21 cellular contexts compared by ENCODE assay signal in the genomic region with DNA sequence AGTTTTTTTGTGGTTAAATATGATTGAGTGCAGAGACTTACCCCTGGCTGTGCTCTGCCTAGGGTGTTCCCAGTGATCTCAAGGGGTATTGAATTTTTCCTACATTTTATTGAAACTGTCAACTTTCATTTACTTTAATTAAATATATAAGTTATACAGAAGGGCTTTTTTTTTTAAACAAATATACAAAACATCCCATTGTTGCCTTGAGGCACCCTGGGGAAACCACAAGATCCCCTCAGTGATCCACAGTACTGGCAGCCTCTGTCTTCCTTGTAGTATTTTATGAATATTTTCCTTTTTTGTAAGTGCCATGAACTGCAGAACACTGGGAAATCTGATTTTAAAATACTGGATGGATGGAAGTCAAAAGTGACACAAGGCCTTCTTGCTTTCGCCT.
"Had no signal": no experiment of that assay in that cellular context is flagged by ENCODE, and none has a peak within 500 bp of the region (broad histone marks: within the 10 kb centered on the region; RNA-seq: fewer than 3 reads in every experiment).

No MANE protein-coding gene starts in this region.

- H3K27ac ChIP-seq: adrenal gland, ascending aorta, esophagus squamous epithelium, heart right ventricle, sigmoid colon, thoracic aorta had no signal

- DNase-seq: activated CD4-positive, alpha-beta T cell treated with anti-CD3 and anti-CD28 coated beads for 1 hour; activated CD4-positive, alpha-beta T cell treated with anti-CD3 and anti-CD28 coated beads, Interleukin-2, amount 50 U/mL, for 1 hour; activated CD8-positive, alpha-beta T cell treated with anti-CD3 and anti-CD28 coated beads, Interleukin-2, amount 10 ng/mL, durations not matched to agents 7 days and 5 days; activated gamma-delta T cell; adrenal gland; central memory CD4-positive, alpha-beta T cell; endodermal cell; esophagus squamous epithelium; heart right ventricle; naive B cell; occipital lobe; posterior cingulate gyrus; sigmoid colon; stimulated activated CD4-positive, alpha-beta T cell treated with anti-CD3 and anti-CD28 coated beads, Interleukin-15, amount 100 ng/mL, for 24 hours; stimulated activated naive B cell treated with anti-CD40 and anti-IgM and Interleukin-4, amounts not matched to agents 10 μg/mL and 1 μg/mL and 100 μg/mL, for 72 hours; T-helper 1 cell had no signal

- H3K27me3 ChIP-seq: adrenal gland, ascending aorta, heart right ventricle, sigmoid colon had no signal

- H3K9me3 ChIP-seq: adrenal gland, ascending aorta, esophagus squamous epithelium, heart right ventricle, sigmoid colon, thoracic aorta had no signal

- H3K4me3 ChIP-seq: adrenal gland, ascending aorta, esophagus squamous epithelium, heart right ventricle, lung, sigmoid colon, smooth muscle cell, thoracic aorta had no signal

- H3K36me3 ChIP-seq: adrenal gland, ascending aorta, esophagus squamous epithelium, heart right ventricle, sigmoid colon, thoracic aorta had no signal

- ATAC-seq: activated CD8-positive, alpha-beta T cell treated with anti-CD3 and anti-CD28 coated beads, Interleukin-2, amount 10 ng/mL, durations not matched to agents 7 days and 5 days; activated naive CD4-positive, alpha-beta T cell treated with anti-CD3 and anti-CD28 coated beads, Interleukin-2, amount 50 U/mL, for 72 hours; heart right ventricle; stimulated activated naive B cell treated with anti-CD40 and anti-IgM and Interleukin-4, amounts not matched to agents 10 μg/mL and 1 μg/mL and 100 μg/mL, for 72 hours had no signal

- H3K4me1 ChIP-seq: ascending aorta, sigmoid colon had no signal
